In the genomic region with DNA sequence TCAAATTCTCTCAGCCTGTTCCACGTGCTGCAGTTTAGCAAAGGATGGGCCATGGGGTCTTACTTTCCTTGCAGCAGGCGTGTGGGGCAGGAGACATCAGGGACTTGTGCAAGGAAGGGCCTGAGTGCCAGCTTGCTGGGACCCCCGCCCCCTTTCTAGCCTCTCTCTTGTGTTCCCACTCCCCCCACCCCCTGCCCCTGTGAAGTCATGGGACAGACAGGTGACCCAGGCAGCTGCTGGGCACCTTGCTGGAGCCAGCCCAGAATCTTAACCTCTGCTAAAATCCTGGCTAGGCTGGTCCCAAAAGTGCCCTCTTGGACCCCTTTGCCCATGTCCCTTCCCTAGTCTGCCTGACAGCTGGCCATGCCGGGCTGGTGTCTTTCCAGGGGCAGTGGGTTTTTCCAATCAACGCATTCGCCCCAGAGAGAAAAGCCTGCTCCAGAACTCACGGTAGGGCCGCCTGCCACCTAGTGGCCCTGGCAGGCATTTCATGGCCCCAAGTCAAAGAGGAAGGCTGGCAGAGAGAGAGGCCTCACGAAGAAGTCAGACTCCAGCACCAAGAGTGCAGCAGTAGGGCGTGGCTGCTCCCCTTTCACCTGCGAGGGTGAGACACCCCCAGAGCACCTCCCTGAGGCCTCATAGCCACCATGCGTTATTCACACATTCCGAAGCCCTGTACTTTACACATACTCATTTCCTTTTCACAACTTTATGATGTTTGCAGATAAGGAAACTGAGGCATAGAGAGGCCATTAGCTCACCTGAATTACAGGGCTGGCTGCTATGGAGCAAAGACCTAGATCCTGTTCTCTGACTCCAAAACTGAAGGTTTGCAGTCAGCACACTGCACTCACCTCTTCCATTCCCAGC, we compare ENCODE assay signal across 8 cellular contexts.
A peak's percentile ranks its signal among the peaks of the same experiment; 100 is the strongest.
DNase-seq lines count a peak whose midpoint lies in the region; ATAC-seq, FAIRE-seq and TF ChIP-seq lines count a peak whose summit lies in the region.

No MANE protein-coding gene starts in this region.

- TF ChIP-seq CTCF in D721Med (IDR thresholded peaks at IDR 0.05; ENCODE audit: insufficient read depth, missing control alignments) (peak; percentile 87), RWPE2 (IDR thresholded peaks at IDR 0.05; ENCODE audit: poor library complexity, severe bottlenecking) (peak; percentile 99), foreskin fibroblast (IDR thresholded peaks at IDR 0.05; ENCODE audit: low read depth, low read length) (peak; percentile 91), osteocyte (IDR thresholded peaks at IDR 0.05) (peak; percentile 93), tibial artery (IDR thresholded peaks at IDR 0.05) (peak; percentile 92 to 96)

- ATAC-seq in RWPE2 (ENCODE audit: low read depth): peak; percentile 74

- no peak for FAIRE-seq in D721Med (lab: Jason Lieb, UNC)

- no peak overlapping the region for H3K4me3 ChIP-seq in Jurkat, Clone E6-1 (ENCODE audit: low read length)
- H3K4me3 ChIP-seq in RWPE2 (ENCODE audit: severe bottlenecking): no peak overlapping the region
- H3K4me3 ChIP-seq in foreskin fibroblast (ENCODE audit: low read depth in 1 of 2, low read length in 2 of 2): no peak overlapping the region
- no peak overlapping the region for H3K4me3 ChIP-seq in tibial artery

- H3K36me3 Mint-ChIP-seq in osteocyte (ENCODE audit: unreplicated experiment): peaks cover 29% of the 10 kb centered on the region

- H3K9me3 ChIP-seq in RWPE2 (ENCODE audit: severe bottlenecking): no peaks in the 10 kb centered on the region
- no peaks in the 10 kb centered on the region for H3K9me3 ChIP-seq in tibial artery

- intact Hi-C loops in tibial artery (cut with DNase I; ENCODE audit: low total_unique reads): loop anchor here (10.0 kb wide), 2 partner anchors 66 to 546 kb away; no protein-coding TSS in a partner anchor

- H3K4me3 Mint-ChIP-seq in osteocyte (ENCODE audit: unreplicated experiment): no peak overlapping the region

- H3K27ac ChIP-seq in RWPE2 (ENCODE audit: poor library complexity, severe bottlenecking): no peak overlapping the region
- H3K27ac ChIP-seq in tibial artery: peak overlapping the region in 1 of 2 donors; percentile 3

- no peaks in the 10 kb centered on the region for H3K27me3 ChIP-seq in RWPE2 (ENCODE audit: insufficient read depth, poor library complexity, severe bottlenecking)
- no peaks in the 10 kb centered on the region for H3K27me3 ChIP-seq in tibial artery

- H3K4me1 ChIP-seq in RWPE2 (ENCODE audit: insufficient read depth, poor library complexity, severe bottlenecking): no peaks in the 10 kb centered on the region
- H3K4me1 ChIP-seq in tibial artery: peaks cover 0 to 15% (median 8%) of the 10 kb centered on the region in 4 donors

- no peaks in the 10 kb centered on the region for H3K27me3 Mint-ChIP-seq in osteocyte (ENCODE audit: unreplicated experiment)

- DNase-seq in D721Med (ENCODE audit: insufficient read length, low spot score) (peak; percentile 77), RWPE2 (ENCODE audit: low spot score) (no peak), foreskin fibroblast (peak; percentile 67 to 91), osteocyte (ENCODE audit: extremely low spot score, unreplicated experiment) (peak; percentile 91), tibial artery (peak; percentile 76 to 85), NCI-H2196 (lab: John Stamatoyannopoulos, UW; ENCODE audit: unreplicated experiment) (no peak)
- peak; percentile 55 for DNase-seq in Jurkat, Clone E6-1 (ENCODE audit: low read depth, low spot score)
- DNase-seq in activated effector memory CD4-positive, alpha-beta T cell treated with anti-CD3 and anti-CD28 coated beads, Interleukin-2, amount 50 U/mL, for 16 hours: peak; percentile 89

- no peaks in the 10 kb centered on the region for H3K9me3 Mint-ChIP-seq in osteocyte (ENCODE audit: unreplicated experiment)

- no peaks in the 10 kb centered on the region for H3K36me3 ChIP-seq in RWPE2 (ENCODE audit: low read depth)
- peaks cover 0 to 64% (median 55%) of the 10 kb centered on the region in 3 donors for H3K36me3 ChIP-seq in tibial artery

- H3K27ac Mint-ChIP-seq in osteocyte (ENCODE audit: unreplicated experiment): no peak overlapping the region

- peaks cover 5% of the 10 kb centered on the region for H3K4me1 Mint-ChIP-seq in osteocyte (ENCODE audit: unreplicated experiment)

Comparison
In these comparisons a context has a peak if more than half of its experiments do, and no peak if none do; other contexts are left out.
1. DNase-seq: peak in D721Med (single experiment), Jurkat, Clone E6-1 (single experiment), activated effector memory CD4-positive, alpha-beta T cell treated with anti-CD3 and anti-CD28 coated beads, Interleukin-2, amount 50 U/mL, for 16 hours (single experiment), foreskin fibroblast (2 of 2), osteocyte (single experiment) and tibial artery (2 of 2); none in RWPE2 (single experiment) and NCI-H2196 (single experiment).
2. Peak in every context shown above with its lines, with median percentiles within 50 percentile points of each other: CTCF ChIP-seq.